23 cellular contexts compared by ENCODE assay signal in genomic region chr1:74610961-74611360, GRCh38.
A peak's percentile ranks its signal among the peaks of the same experiment; 100 is the strongest.
DNase-seq lines count a peak whose midpoint lies in the region; ATAC-seq, FAIRE-seq and TF ChIP-seq lines count a peak whose summit lies in the region.
"Had no signal": no experiment of that assay in that cellular context is flagged by ENCODE, and none has a peak within 500 bp of the region (broad histone marks: within the 10 kb centered on the region; RNA-seq: fewer than 3 reads in every experiment).

No MANE protein-coding gene starts in this region.

- H3K9ac ChIP-seq in HepG2 (ENCODE audit: insufficient read depth, low read depth, low read length) = no peak overlapping the region
- H3K9ac ChIP-seq in KMS-11 = no peak overlapping the region
- H3K9ac ChIP-seq in mesenchymal stem cell (ENCODE audit: low read length) = no peak overlapping the region
- H3K9ac ChIP-seq: BLaER1 had no signal

- no peaks in the 10 kb centered on the region for H3K27me3 Mint-ChIP-seq in activated CD4-positive, alpha-beta T cell treated with anti-CD3 and anti-CD28 coated beads, Interleukin-2, amount 10 ng/mL, durations not matched to agents 24 days and 14 days
- H3K27me3 Mint-ChIP-seq: CD4-positive, alpha-beta memory T cell; CD4-positive, CD25-positive, alpha-beta regulatory T cell had no signal

- H3K4me1 Mint-ChIP-seq in activated CD4-positive, alpha-beta T cell treated with anti-CD3 and anti-CD28 coated beads, Interleukin-2, amount 10 ng/mL, durations not matched to agents 24 days and 14 days = no peaks in the 10 kb centered on the region
- H3K4me1 Mint-ChIP-seq: CD14-positive monocyte; CD4-positive, alpha-beta memory T cell; CD4-positive, CD25-positive, alpha-beta regulatory T cell; CD8-positive, alpha-beta memory T cell had no signal

- WGBS in HepG2 (ENCODE audit: low lambda C conversion rate) = 0% methylated on average over 2 of the region's 2 CpGs
- WGBS in right lobe of liver (ENCODE audit: insufficient coverage, low coverage, low lambda C conversion rate, missing lambda C conversion rate) = 69% methylated on average over 2 of the region's 2 CpGs
- 75 to 77% methylated on average over 2 of the region's 2 CpGs for WGBS in testis, 2 donors
- WGBS in mesenchymal stem cell = 55% methylated on average over 2 of the region's 2 CpGs

- no peak for TF ChIP-seq EP300 in HepG2 (IDR thresholded peaks at IDR 0.05; ENCODE audit: low read depth in 2 of 2, low read length in 2 of 2)
- TF ChIP-seq EP300 in HepG2 (CRISPR knock-in tag; IDR thresholded peaks at IDR 0.05; ENCODE audit: borderline replicate concordance) = no peak

- no peaks in the 10 kb centered on the region for H3K79me1 ChIP-seq in mesenchymal stem cell (replicated peaks; ENCODE audit: low read length, poor library complexity, severe bottlenecking)

- no peak for TF ChIP-seq RAD21 in HepG2 (CRISPR knock-in tag; IDR thresholded peaks at IDR 0.05)

- ATAC-seq in HepG2 (no peak), right lobe of liver (no peak)

- H3K36me3 ChIP-seq in HepG2 (replicated peaks in 1 of 2; ENCODE audit: control insufficient read depth in 1 of 2, insufficient read depth in 2 of 2, low read length in 2 of 2) = no peaks in the 10 kb centered on the region
- H3K36me3 ChIP-seq in right lobe of liver = no peaks in the 10 kb centered on the region
- H3K36me3 ChIP-seq in KMS-11 (ENCODE audit: insufficient read depth) = no peaks in the 10 kb centered on the region
- H3K36me3 ChIP-seq in testis (ENCODE audit: low read depth, missing control alignments) = no peaks in the 10 kb centered on the region
- no peaks in the 10 kb centered on the region for H3K36me3 ChIP-seq in mesenchymal stem cell (ENCODE audit: control insufficient read depth in 1 of 2, insufficient read depth in 2 of 2, low read depth in 1 of 2, low read length in 2 of 2)
- H3K36me3 ChIP-seq: BE2C, BLaER1 had no signal

- FAIRE-seq in HepG2 (lab: Jason Lieb, UNC) = no peak
- FAIRE-seq: G401.6, GM12891, GM19239 had no signal

- no peak overlapping the region for H3K4me3 Mint-ChIP-seq in activated CD4-positive, alpha-beta T cell treated with anti-CD3 and anti-CD28 coated beads, Interleukin-2, amount 10 ng/mL, durations not matched to agents 24 days and 14 days
- H3K4me3 Mint-ChIP-seq: CD14-positive monocyte; CD4-positive, alpha-beta memory T cell; CD4-positive, CD25-positive, alpha-beta regulatory T cell; CD8-positive, alpha-beta memory T cell had no signal

- H3K14ac ChIP-seq in mesenchymal stem cell (ENCODE audit: low read length in 2 of 2) = no peak overlapping the region

- H3K27ac Mint-ChIP-seq in activated CD4-positive, alpha-beta T cell treated with anti-CD3 and anti-CD28 coated beads, Interleukin-2, amount 10 ng/mL, durations not matched to agents 24 days and 14 days = no peak overlapping the region
- H3K27ac Mint-ChIP-seq: CD14-positive monocyte; CD4-positive, alpha-beta memory T cell; CD4-positive, CD25-positive, alpha-beta regulatory T cell; CD8-positive, alpha-beta memory T cell had no signal

- in situ Hi-C loops in HepG2 (cut with HindIII; ENCODE audit: extremely low pct_ligation_motif_present, low pct_unique_long_range_greater_than_20kb) = no loop called here

- POLR2A ChIA-PET in HepG2 (lab: Yijun Ruan, JAX) = no interaction called here

- H4K8ac ChIP-seq in mesenchymal stem cell (ENCODE audit: low read length) = no peak overlapping the region

- BruUV-seq in HepG2 (replicated peaks; lab: Mats Ljungman, UMichigan) = no TSS peak

- TF ChIP-seq CTCF in HepG2 (CRISPR knock-in tag; IDR thresholded peaks at IDR 0.05) (no peak), right lobe of liver (IDR thresholded peaks at IDR 0.05) (no peak), KMS-11 (conservative IDR thresholded peaks at IDR 0.05; ENCODE audit: low read depth, low read length) (no peak), testis (IDR thresholded peaks at IDR 0.05) (no peak)

- H3K9me3 Mint-ChIP-seq in activated CD4-positive, alpha-beta T cell treated with anti-CD3 and anti-CD28 coated beads, Interleukin-2, amount 10 ng/mL, durations not matched to agents 24 days and 14 days = no peaks in the 10 kb centered on the region

- intact Hi-C loops in HepG2 (cut with micrococcal nuclease; ENCODE audit: unreplicated experiment) (no loop called here), right lobe of liver (cut with DNase I) (no loop called here), testis (cut with DNase I; ENCODE audit: low total_unique reads) (no loop called here)
- intact Hi-C loops in activated CD4-positive, alpha-beta T cell treated with anti-CD3 and anti-CD28 coated beads, Interleukin-2, amount 10 ng/mL, durations not matched to agents 24 days and 14 days (cut with micrococcal nuclease) = no loop called here

- no peak overlapping the region for H4K91ac ChIP-seq in mesenchymal stem cell (ENCODE audit: low read length)

- no peak overlapping the region for H3K4ac ChIP-seq in mesenchymal stem cell (ENCODE audit: low read depth in 1 of 2, low read length in 2 of 2)

- H2AK5ac ChIP-seq in mesenchymal stem cell (ENCODE audit: low read length, severe bottlenecking) = no peak overlapping the region

- H2BK12ac ChIP-seq in mesenchymal stem cell (ENCODE audit: low read length in 2 of 2) = no peak overlapping the region

- no peaks in the 10 kb centered on the region for H3K27me3 ChIP-seq in HepG2 (ENCODE audit: control insufficient read depth in 1 of 2, insufficient read depth in 2 of 2, low read length in 2 of 2)
- no peaks in the 10 kb centered on the region for H3K27me3 ChIP-seq in right lobe of liver
- H3K27me3 ChIP-seq in KMS-11 (ENCODE audit: insufficient read depth, low read depth) = no peaks in the 10 kb centered on the region
- no peaks in the 10 kb centered on the region for H3K27me3 ChIP-seq in testis
- H3K27me3 ChIP-seq in mesenchymal stem cell (ENCODE audit: control insufficient read depth in 1 of 2, insufficient read depth in 1 of 2, low read length in 2 of 2) = no peaks in the 10 kb centered on the region
- H3K27me3 ChIP-seq: BE2C, BLaER1 had no signal

- H2AFZ ChIP-seq in HepG2 (ENCODE audit: low read length) = no peak overlapping the region
- no peak overlapping the region; the same call in 1 of the 2 replicates for H2AFZ ChIP-seq in KMS-11 (ENCODE audit: low read depth)
- H2AFZ ChIP-seq in mesenchymal stem cell (ENCODE audit: low read depth, low read length) = no peak overlapping the region

- H3K18ac ChIP-seq in mesenchymal stem cell (ENCODE audit: low read depth in 1 of 2, low read length in 2 of 2) = no peak overlapping the region

- H3K79me2 ChIP-seq in HepG2 (ENCODE audit: insufficient read depth, low read length) (no peaks in the 10 kb centered on the region), KMS-11 (ENCODE audit: insufficient read depth, low read depth) (no peaks in the 10 kb centered on the region)

- H2BK5ac ChIP-seq in mesenchymal stem cell (ENCODE audit: low read depth, low read length, poor library complexity, severe bottlenecking) = no peak overlapping the region

- H3K4me3 ChIP-seq in HepG2 (replicated peaks in 1 of 3; ENCODE audit: insufficient read depth in 1 of 3, low read depth in 2 of 3, low read length in 3 of 3) = no peak overlapping the region
- no peak overlapping the region for H3K4me3 ChIP-seq in right lobe of liver
- H3K4me3 ChIP-seq in KMS-11 (IDR thresholded peaks at IDR 0.05; ENCODE audit: insufficient read depth, low read depth, low read length) = no peak overlapping the region
- H3K4me3 ChIP-seq in testis = no peak overlapping the region
- H3K4me3 ChIP-seq in mesenchymal stem cell (ENCODE audit: insufficient read depth in 1 of 2, low read depth in 1 of 2, low read length in 2 of 2) = no peak overlapping the region
- H3K4me3 ChIP-seq: BLaER1 had no signal

- no peaks in the 10 kb centered on the region for H3K36me3 Mint-ChIP-seq in activated CD4-positive, alpha-beta T cell treated with anti-CD3 and anti-CD28 coated beads, Interleukin-2, amount 10 ng/mL, durations not matched to agents 24 days and 14 days (ENCODE audit: low read depth)
- H3K36me3 Mint-ChIP-seq: CD14-positive monocyte; CD4-positive, alpha-beta memory T cell; CD4-positive, CD25-positive, alpha-beta regulatory T cell; CD8-positive, alpha-beta memory T cell had no signal

- no peak for TF ChIP-seq POLR2A in HepG2 (IDR thresholded peaks at IDR 0.05; ENCODE audit: insufficient read depth in 1 of 2, low read depth in 2 of 2, low read length in 2 of 2)
- TF ChIP-seq POLR2A in right lobe of liver (IDR thresholded peaks at IDR 0.05) = no peak
- no peak for TF ChIP-seq POLR2A in testis (IDR thresholded peaks at IDR 0.05)

- DNase-seq in HepG2 (ENCODE audit: low spot score) = no peak
- no peak for DNase-seq in right lobe of liver
- DNase-seq in NCI-H526 treated with DMSO at 0.1 percent for 48 hours (lab: John Stamatoyannopoulos, UW) = peak; percentile 3
- DNase-seq in testis = no peak
- DNase-seq in mesenchymal stem cell = no peak
- DNase-seq in globus pallidus (ENCODE audit: low spot score) = no peak
- no peak for DNase-seq in activated CD4-positive, alpha-beta T cell treated with anti-CD3 and anti-CD28 coated beads, Interleukin-2, amount 10 ng/mL, durations not matched to agents 24 days and 14 days
- DNase-seq: ACHN; BE2C; C1 segment of cervical spinal cord; CD4-positive, alpha-beta memory T cell; CD4-positive, CD25-positive, alpha-beta regulatory T cell; CD8-positive, alpha-beta memory T cell; COR-L47; DMS79 treated with DMSO at 0.1 percent for 48 hours; GF-D8 had no signal

- H3K4me2 ChIP-seq in HepG2 (ENCODE audit: low read depth, low read length) (no peak overlapping the region), KMS-11 (peak overlapping the region; percentile 61), mesenchymal stem cell (ENCODE audit: low read length, poor library complexity, severe bottlenecking) (no peak overlapping the region)
- H3K4me2 ChIP-seq: BLaER1 had no signal

- H3K23ac ChIP-seq in mesenchymal stem cell (ENCODE audit: low read length in 2 of 2) = no peak overlapping the region

- CTCF ChIA-PET in HepG2 (lab: Yijun Ruan, JAX; ENCODE audit: low intra/inter-chr PET ratio, low total read pairs) = no interaction called here

- no peaks in the 10 kb centered on the region for H3K9me3 ChIP-seq in HepG2 (ENCODE audit: low read length)
- no peaks in the 10 kb centered on the region for H3K9me3 ChIP-seq in right lobe of liver
- H3K9me3 ChIP-seq in testis = no peaks in the 10 kb centered on the region
- H3K9me3 ChIP-seq in mesenchymal stem cell (ENCODE audit: control insufficient read depth, low read length) = no peaks in the 10 kb centered on the region
- H3K9me3 ChIP-seq: BE2C, BLaER1 had no signal

- no peaks in the 10 kb centered on the region for H4K20me1 ChIP-seq in HepG2 (ENCODE audit: insufficient read depth, low read length)
- no peaks in the 10 kb centered on the region for H4K20me1 ChIP-seq in KMS-11 (ENCODE audit: insufficient read depth)
- H4K20me1 ChIP-seq: BLaER1 had no signal

- H3K27ac ChIP-seq in HepG2 (ENCODE audit: extremely low read length, insufficient read depth, low read length) (no peak overlapping the region), right lobe of liver (no peak overlapping the region), KMS-11 (peak overlapping the region; percentile 85), testis (peak overlapping the region; percentile 66 to 72), mesenchymal stem cell (ENCODE audit: low read length, poor library complexity, severe bottlenecking) (no peak overlapping the region)
- H3K27ac ChIP-seq: 22Rv1, BLaER1 had no signal

- H2BK120ac ChIP-seq in mesenchymal stem cell (ENCODE audit: low read depth, low read length) = no peak overlapping the region

- H2BK15ac ChIP-seq in mesenchymal stem cell (ENCODE audit: low read depth, poor library complexity, severe bottlenecking) = no peak overlapping the region

- H3K4me1 ChIP-seq in HepG2 (ENCODE audit: insufficient read depth, low read length) (no peaks in the 10 kb centered on the region), right lobe of liver (no peaks in the 10 kb centered on the region), KMS-11 (ENCODE audit: low read depth, poor library complexity, severe bottlenecking) (peaks cover 54% of the 10 kb centered on the region), testis (peaks cover 29% of the 10 kb centered on the region), mesenchymal stem cell (ENCODE audit: control insufficient read depth, insufficient read depth, low read depth, low read length) (no peaks in the 10 kb centered on the region)
- H3K4me1 ChIP-seq: BLaER1 had no signal

Comparison
In these comparisons a context has a peak if more than half of its experiments do, and no peak if none do; other contexts are left out.
1. H3K27ac ChIP-seq: peak in KMS-11 (single experiment) and testis (2 of 2); none in HepG2 (single experiment), right lobe of liver (0 of 3) and mesenchymal stem cell (single experiment).